Comparison of ENCODE assay signal across 15 cellular contexts in the genomic region with DNA sequence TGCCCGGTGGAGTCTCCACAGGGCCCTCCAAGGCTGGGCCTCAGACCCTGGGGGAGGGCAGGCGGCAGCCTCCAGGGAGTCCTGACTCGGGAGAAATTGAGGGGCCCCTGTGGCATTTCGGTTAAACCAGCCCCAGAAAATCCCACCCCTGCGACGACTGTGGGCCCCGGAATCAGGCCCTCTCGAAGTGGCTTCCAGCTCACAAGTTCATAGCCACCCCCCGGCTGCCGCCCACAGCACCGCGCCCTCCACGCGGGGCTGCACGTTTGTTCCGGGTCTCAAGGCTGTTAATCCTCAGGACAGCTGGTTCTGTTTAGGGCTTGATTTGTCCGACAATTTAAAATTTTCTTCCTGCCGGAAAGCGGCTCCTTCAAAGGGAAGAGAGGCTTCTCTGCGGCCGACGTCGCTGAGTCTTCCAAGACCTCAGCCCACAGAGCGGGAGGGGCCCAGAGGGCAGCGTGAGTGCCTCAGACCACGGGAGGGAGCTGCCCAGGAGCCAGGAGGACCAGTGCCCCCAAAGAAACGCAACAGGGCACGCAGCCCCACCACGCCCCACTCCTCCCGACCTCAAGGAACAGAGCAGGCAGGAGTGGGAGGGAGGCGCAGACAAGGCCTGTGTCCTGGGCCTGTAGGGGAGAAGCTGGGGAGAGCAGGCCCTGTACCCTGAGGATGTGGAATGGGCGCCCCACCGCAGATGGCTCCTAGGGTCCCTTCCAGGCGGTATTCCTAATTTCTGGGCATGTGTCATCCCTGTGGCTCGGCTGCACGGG. TPM values are rescaled to one million over a fixed set of nuclear protein-coding genes. Genes with fewer than 3 reads are reported as not detected.
A peak's percentile ranks its signal among the peaks of the same experiment; 100 is the strongest.
DNase-seq lines count a peak whose midpoint lies in the region; ATAC-seq and TF ChIP-seq lines count a peak whose summit lies in the region.
"Had no signal": no experiment of that assay in that cellular context is flagged by ENCODE, and none has a peak within 500 bp of the region (broad histone marks: within the 10 kb centered on the region; RNA-seq: fewer than 3 reads in every experiment).

No MANE protein-coding gene starts in this region.

- no peaks in the 10 kb centered on the region for H3K79me2 ChIP-seq in H9 (ENCODE audit: insufficient read depth, low read length)
- no peaks in the 10 kb centered on the region for H3K79me2 ChIP-seq in smooth muscle cell (ENCODE audit: low read depth)

- H3K4me3 Mint-ChIP-seq in H9: no peak overlapping the region
- H3K4me3 Mint-ChIP-seq: naive thymus-derived CD4-positive, alpha-beta T cell had no signal

- H3T11ph ChIP-seq in H9 (ENCODE audit: low read length): no peak overlapping the region

- H2AFZ ChIP-seq in H9 (ENCODE audit: low read length) (no peak overlapping the region), mesenchymal stem cell (ENCODE audit: low read depth, low read length) (no peak overlapping the region), smooth muscle cell (ENCODE audit: low read depth) (no peak overlapping the region)

- no peaks in the 10 kb centered on the region; the same call in 1 of the 2 replicates for H3K27me3 Mint-ChIP-seq in H9 (ENCODE audit: low read depth)

- H3K79me1 ChIP-seq in H9 (ENCODE audit: insufficient read depth, low read depth, low read length, poor library complexity, severe bottlenecking) (no peaks in the 10 kb centered on the region), mesenchymal stem cell (replicated peaks; ENCODE audit: low read length, poor library complexity, severe bottlenecking) (no peaks in the 10 kb centered on the region)

- H2BK12ac ChIP-seq in H9 (ENCODE audit: insufficient read length, low read depth, low read length) (no peak overlapping the region), mesenchymal stem cell (ENCODE audit: low read length in 2 of 2) (peak overlapping the region in 1 of 2 experiments; percentile 43)

- H4K91ac ChIP-seq in H9 (ENCODE audit: insufficient read length, low read depth, low read length) (no peak overlapping the region), mesenchymal stem cell (ENCODE audit: low read length) (peak overlapping the region; percentile 74)

- no peaks in the 10 kb centered on the region for H3K4me1 Mint-ChIP-seq in H9
- H3K4me1 Mint-ChIP-seq: naive thymus-derived CD4-positive, alpha-beta T cell had no signal

- no CpG with 5 or more reads among the region's 36 CpGs for WGBS in H9 (ENCODE audit: extremely low coverage, insufficient read length, low lambda C conversion rate)
- WGBS in mesenchymal stem cell: 80% methylated on average over 36 of the region's 36 CpGs
- WGBS in smooth muscle cell (ENCODE audit: low lambda C conversion rate): 31% methylated on average over 36 of the region's 36 CpGs

- DNase-seq in H9: peak; percentile 28
- peak; percentile 32 for DNase-seq in dedifferentiated amniotic fluid mesenchymal stem cell (ENCODE audit: extremely low spot score)
- no peak for DNase-seq in mesenchymal stem cell
- DNase-seq in smooth muscle cell (lab: John Stamatoyannopoulos, UW; ENCODE audit: unreplicated experiment): no peak
- no peak for DNase-seq in WERI-Rb-1
- DNase-seq in T-helper 9 cell: no peak
- no peak for DNase-seq in activated CD4-positive, alpha-beta T cell treated with anti-CD3 and anti-CD28 coated beads for 48 hours
- DNase-seq: activated naive CD4-positive, alpha-beta T cell treated with Interleukin-2 at 50 U/mL for 16 hours; KBM-7; naive thymus-derived CD4-positive, alpha-beta T cell; NCI-H1417; NCI-H524 treated with DMSO at 0.1 percent for 48 hours; RPMI8226 had no signal

- no peak overlapping the region for H4K5ac ChIP-seq in H9 (ENCODE audit: insufficient read length, low read depth, low read length)

- peaks cover 6% of the 10 kb centered on the region for H3F3A ChIP-seq in smooth muscle cell (ENCODE audit: low read depth)

- no peaks in the 10 kb centered on the region for H3K4me1 ChIP-seq in H9 (ENCODE audit: insufficient read depth, low read length)
- peaks cover 25% of the 10 kb centered on the region for H3K4me1 ChIP-seq in mesenchymal stem cell (ENCODE audit: control insufficient read depth, insufficient read depth, low read depth, low read length)
- H3K4me1 ChIP-seq in smooth muscle cell (ENCODE audit: low read depth): no peaks in the 10 kb centered on the region

- H2BK15ac ChIP-seq in H9 (ENCODE audit: low read depth, low read length): no peak overlapping the region
- H2BK15ac ChIP-seq in mesenchymal stem cell (ENCODE audit: low read depth, poor library complexity, severe bottlenecking): peak overlapping the region; percentile 77

- H3K23ac ChIP-seq in H9 (ENCODE audit: insufficient read length, low read depth, low read length) (no peak overlapping the region), mesenchymal stem cell (ENCODE audit: low read length in 2 of 2) (no peak overlapping the region)

- H3K14ac ChIP-seq in H9 (ENCODE audit: insufficient read depth, low read length) (peak overlapping the region; percentile 8; the same call in 1 of the 2 replicates), mesenchymal stem cell (ENCODE audit: low read length in 2 of 2) (no peak overlapping the region)

- no peak overlapping the region for H3K4ac ChIP-seq in H9 (ENCODE audit: low read depth, low read length)
- peak overlapping the region in 1 of 2 experiments; percentile 22 for H3K4ac ChIP-seq in mesenchymal stem cell (ENCODE audit: low read depth in 1 of 2, low read length in 2 of 2)

- peaks cover 13 to 20% of the 10 kb centered on the region in 2 experiments for H3K9me3 Mint-ChIP-seq in H9

- peaks cover 0 to 5% (median 0%) of the 10 kb centered on the region in 3 experiments; a peak in 1 of 7 replicates for H3K36me3 Mint-ChIP-seq in H9 (ENCODE audit: insufficient read depth in 1 of 3, low read depth in 3 of 3)

- no peaks in the 10 kb centered on the region for H3K23me2 ChIP-seq in H9 (ENCODE audit: insufficient read length, low read depth, low read length, poor library complexity, severe bottlenecking)

- H4K8ac ChIP-seq in H9 (replicated peaks; ENCODE audit: insufficient read length, low read depth, low read length): no peak overlapping the region
- peak overlapping the region; percentile 8 for H4K8ac ChIP-seq in mesenchymal stem cell (ENCODE audit: low read length)

- no peaks in the 10 kb centered on the region for H3K9me3 ChIP-seq in H9 (ENCODE audit: control insufficient read depth, low read depth, low read length)
- peaks cover 19% of the 10 kb centered on the region for H3K9me3 ChIP-seq in mesenchymal stem cell (ENCODE audit: control insufficient read depth, low read length)
- H3K9me3 ChIP-seq in smooth muscle cell (replicated peaks; ENCODE audit: low read depth): peaks cover 11% of the 10 kb centered on the region
- no peaks in the 10 kb centered on the region for H3K9me3 ChIP-seq in WERI-Rb-1 (ENCODE audit: severe bottlenecking)
- H3K9me3 ChIP-seq: thoracic aorta had no signal

- H3K36me3 ChIP-seq in mesenchymal stem cell (ENCODE audit: control insufficient read depth in 1 of 2, insufficient read depth in 2 of 2, low read depth in 1 of 2, low read length in 2 of 2) (no peaks in the 10 kb centered on the region), smooth muscle cell (ENCODE audit: low read depth) (peaks cover 3% of the 10 kb centered on the region), WERI-Rb-1 (no peaks in the 10 kb centered on the region)
- H3K36me3 ChIP-seq: thoracic aorta had no signal

- no peak overlapping the region for H3K56ac ChIP-seq in H9 (ENCODE audit: insufficient read length, low read depth, low read length)

- H3K4me2 ChIP-seq in H9 (ENCODE audit: insufficient read depth, insufficient read length, low read length) (no peak overlapping the region), mesenchymal stem cell (ENCODE audit: low read length, poor library complexity, severe bottlenecking) (no peak overlapping the region), smooth muscle cell (peak overlapping the region; percentile 23)

- no peak overlapping the region for H3K9ac ChIP-seq in H9 (ENCODE audit: extremely low read depth, insufficient read length, low read length)
- H3K9ac ChIP-seq in mesenchymal stem cell (ENCODE audit: low read length): peak overlapping the region; percentile 84
- H3K9ac ChIP-seq in smooth muscle cell (ENCODE audit: low read depth): peak overlapping the region; percentile 70

- H2BK5ac ChIP-seq in H9 (ENCODE audit: insufficient read length, low read length): no peak overlapping the region
- no peak overlapping the region for H2BK5ac ChIP-seq in mesenchymal stem cell (ENCODE audit: low read depth, low read length, poor library complexity, severe bottlenecking)

- H3K18ac ChIP-seq in H9 (ENCODE audit: insufficient read length, low read depth, low read length) (no peak overlapping the region), mesenchymal stem cell (ENCODE audit: low read depth in 1 of 2, low read length in 2 of 2) (peak overlapping the region; percentile 31 to 33)

- H3K4me3 ChIP-seq in mesenchymal stem cell (ENCODE audit: insufficient read depth in 1 of 2, low read depth in 1 of 2, low read length in 2 of 2) (peak overlapping the region in 1 of 2 experiments; percentile 31), smooth muscle cell (no peak overlapping the region), WERI-Rb-1 (ENCODE audit: low read depth, low read length) (no peak overlapping the region)
- H3K4me3 ChIP-seq: thoracic aorta had no signal

- H4K20me1 ChIP-seq in H9 (ENCODE audit: control insufficient read depth, insufficient read depth, insufficient read length) (no peaks in the 10 kb centered on the region), smooth muscle cell (ENCODE audit: low read depth) (no peaks in the 10 kb centered on the region)

- H2AK5ac ChIP-seq in H9 (ENCODE audit: insufficient read length, low read length) (no peak overlapping the region), mesenchymal stem cell (ENCODE audit: low read length, severe bottlenecking) (no peak overlapping the region)

- no peaks in the 10 kb centered on the region for H3K27me3 ChIP-seq in H9 (ENCODE audit: insufficient read depth, low read length)
- H3K27me3 ChIP-seq in mesenchymal stem cell (ENCODE audit: control insufficient read depth in 1 of 2, insufficient read depth in 1 of 2, low read length in 2 of 2): no peaks in the 10 kb centered on the region
- H3K27me3 ChIP-seq in smooth muscle cell (ENCODE audit: low read depth): no peaks in the 10 kb centered on the region
- no peaks in the 10 kb centered on the region for H3K27me3 ChIP-seq in WERI-Rb-1 (ENCODE audit: insufficient read depth, low read depth, severe bottlenecking)

- no peak overlapping the region for H2BK20ac ChIP-seq in H9 (ENCODE audit: low read depth, low read length, poor library complexity, severe bottlenecking)

- H2BK120ac ChIP-seq in H9 (ENCODE audit: low read depth, low read length, poor library complexity, severe bottlenecking): no peak overlapping the region
- peak overlapping the region; percentile 68 for H2BK120ac ChIP-seq in mesenchymal stem cell (ENCODE audit: low read depth, low read length)

- TF ChIP-seq CTCF in H9 (conservative IDR thresholded peaks at IDR 0.05) (no peak), smooth muscle cell (IDR thresholded peaks at IDR 0.05; ENCODE audit: borderline replicate concordance, insufficient read depth, poor library complexity, severe bottlenecking) (no peak), WERI-Rb-1 (IDR thresholded peaks at IDR 0.05; ENCODE audit: low read depth, low read length) (no peak)

- no peak for ATAC-seq in HG02763 (IDR thresholded peaks at IDR 0.05; ENCODE audit: unreplicated experiment)
- ATAC-seq: naive thymus-derived CD4-positive, alpha-beta T cell had no signal

- H3K27ac ChIP-seq in H9 (ENCODE audit: insufficient read length, low read depth, low read length) (no peak overlapping the region), mesenchymal stem cell (ENCODE audit: low read length, poor library complexity, severe bottlenecking) (no peak overlapping the region), smooth muscle cell (ENCODE audit: low read depth) (peak overlapping the region; percentile 90), WERI-Rb-1 (no peak overlapping the region)
- H3K27ac ChIP-seq: thoracic aorta had no signal

- H3K27ac Mint-ChIP-seq in H9: no peak overlapping the region
- H3K27ac Mint-ChIP-seq: naive thymus-derived CD4-positive, alpha-beta T cell had no signal

RNA-seq across cellular contexts. Expression of gene COL6A2, which starts 14.5 kb away (rescaled TPM):
- total RNA-seq in H9 (2021) (124 and 129 TPM in 2 replicates), smooth muscle cell (1,570 and 1,698 TPM in 2 replicates)
- polyA plus RNA-seq in mesenchymal stem cell (2013, experiment 1 of 2): 1,409 TPM
- 1,389 TPM for polyA plus RNA-seq in mesenchymal stem cell (2013, experiment 2 of 2)
- 2,969 and 4,089 TPM in 2 replicates for polyA plus RNA-seq in smooth muscle cell

Comparison
In these comparisons a context has a peak if more than half of its experiments do, and no peak if none do; other contexts are left out.
1. DNase-seq: peak in H9 (single experiment) and dedifferentiated amniotic fluid mesenchymal stem cell (single experiment); none in mesenchymal stem cell (single experiment), smooth muscle cell (single experiment), WERI-Rb-1 (single experiment), T-helper 9 cell (single experiment) and activated CD4-positive, alpha-beta T cell treated with anti-CD3 and anti-CD28 coated beads for 48 hours (single experiment).
2. RNA of gene COL6A2, which starts 14.5 kb away (total RNA-seq): 1,570 to 1,698 TPM in smooth muscle cell; 124 to 129 TPM in H9; every median in the first group is over 10 times any median in the second.